Comparison of ENCODE assay signal across 2 cellular contexts in the genomic region with DNA sequence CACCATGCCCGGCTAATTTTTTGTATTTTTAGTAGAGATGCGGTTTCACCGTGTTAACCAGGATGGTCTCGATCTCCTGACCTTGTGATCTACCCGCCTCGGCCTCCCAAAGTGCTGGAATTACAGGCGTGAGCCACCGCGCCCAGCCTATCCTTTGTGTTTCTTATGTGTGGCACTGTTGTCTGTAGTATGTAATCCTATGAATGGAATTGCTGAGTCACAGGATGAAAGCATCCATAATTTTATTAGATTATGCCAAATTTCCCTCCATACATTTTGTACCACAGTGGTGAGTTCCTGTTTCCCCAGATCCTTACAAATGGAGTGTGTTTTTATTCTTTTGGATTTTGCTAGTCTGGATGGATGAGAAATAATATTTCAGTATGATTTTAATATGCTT.
TF ChIP-seq lines count a peak whose summit lies in the region.

No MANE protein-coding gene starts in this region.

TF ChIP-seq in A549, 52 proteins besides CTCF, POLR2A, EP300 and RAD21:
- TF ChIP-seq MAFK (IDR thresholded peaks at IDR 0.05; ENCODE audit: partially characterized antibody): peak; percentile 64
- peak; percentile 46; the same call in 1 of the 2 replicates for TF ChIP-seq NFE2L2 (conservative IDR thresholded peaks at IDR 0.05; ENCODE audit: low read length)

TF ChIP-seq in HepG2, 621 proteins besides CTCF, POLR2A, EP300 and RAD21:
- 0 out of 2 replicates have a peak, but pooled peaks have one; percentile 29 for TF ChIP-seq NFE2L2 (IDR thresholded peaks at IDR 0.05; ENCODE audit: low read length)
TF ChIP-seq in HepG2: peak in this region for 1; not testable (repeated sequence) for 620.
